20 cellular contexts compared by ENCODE assay signal in genomic region chr7:41689815-41690214, GRCh38. TPM values are rescaled to one million over a fixed set of nuclear protein-coding genes. Genes with fewer than 3 reads are reported as not detected.
DNase-seq lines count a peak whose midpoint lies in the region; ATAC-seq, FAIRE-seq and TF ChIP-seq lines count a peak whose summit lies in the region.
"Had no signal": no experiment of that assay in that cellular context is flagged by ENCODE, and none has a peak within 500 bp of the region (broad histone marks: within the 10 kb centered on the region; RNA-seq: fewer than 3 reads in every experiment).

No MANE protein-coding gene starts in this region.

- no peak overlapping the region; the same call in 1 of the 2 replicates for H2BK15ac ChIP-seq in H1 (ENCODE audit: low read length)

- no peak overlapping the region for H2BK5ac ChIP-seq in H1 (ENCODE audit: low read depth, low read length)

- H3K79me1 ChIP-seq in H1 (ENCODE audit: low read depth, low read length) = no peaks in the 10 kb centered on the region

- H2BK12ac ChIP-seq in H1 (ENCODE audit: low read depth, low read length) = 0 out of 2 replicates have a peak overlapping the region, but pooled peaks have one; percentile 4

- H3K27ac Mint-ChIP-seq in Calu3 (ENCODE audit: unreplicated experiment) (peak overlapping the region; percentile 63), osteocyte (ENCODE audit: unreplicated experiment) (peak overlapping the region; percentile 48)
- H3K27ac Mint-ChIP-seq: CD4-positive, alpha-beta memory T cell had no signal

- H2AK5ac ChIP-seq in H1 (ENCODE audit: low read depth, low read length) = no peak overlapping the region

- 91% methylated on average over 16 of the region's 16 CpGs; no CpG with 5 or more reads in 1 of the 2 experiments for WGBS in H1 (ENCODE audit: extremely low coverage in 1 of 2, insufficient coverage in 1 of 2, insufficient read length in 1 of 2, insufficient replicate concordance in 2 of 2, low coverage in 1 of 2, low lambda C conversion rate in 2 of 2, missing lambda C conversion rate in 1 of 2), 2 experiments

- H2AFZ ChIP-seq in H1 (ENCODE audit: low read length) = no peak overlapping the region

- H3K18ac ChIP-seq in H1 (ENCODE audit: extremely low read depth, low read length) = no peak overlapping the region

- TF ChIP-seq RAD21 in H1 (IDR thresholded peaks at IDR 0.05 in 1 of 2, conservative IDR thresholded peaks at IDR 0.05 in 1 of 2; ENCODE audit: low read depth in 2 of 2, low read length in 2 of 2) = no peak

- H2BK20ac ChIP-seq in H1 (ENCODE audit: low read length) = no peak overlapping the region; the same call in 1 of the 2 replicates

- H3K14ac ChIP-seq in H1 (ENCODE audit: insufficient read length) = no peak overlapping the region

- no peaks in the 10 kb centered on the region for H4K20me1 ChIP-seq in H1 (replicated peaks in 1 of 2; ENCODE audit: control insufficient read depth in 1 of 2, insufficient read depth in 2 of 2, low read length in 2 of 2)
- H4K20me1 ChIP-seq: BLaER1 had no signal

- no peaks in the 10 kb centered on the region for H3K9me3 Mint-ChIP-seq in Calu3 (ENCODE audit: low read depth, unreplicated experiment)
- no peaks in the 10 kb centered on the region for H3K9me3 Mint-ChIP-seq in osteocyte (ENCODE audit: unreplicated experiment)
- H3K9me3 Mint-ChIP-seq: IgD-negative memory B cell had no signal

- POLR2A ChIA-PET in H1 (lab: Charles Lee; ENCODE audit: partially characterized antibody) = no interaction called here

- BruUV-seq in Calu3 (replicated peaks; lab: Mats Ljungman, UMichigan) = no TSS peak

- TF ChIP-seq POLR2A in H1 (IDR thresholded peaks at IDR 0.05; ENCODE audit: control extremely low read depth in 1 of 2, low read depth in 2 of 2, low read length in 2 of 2) = no peak

- intact Hi-C loops in Calu3 (cut with micrococcal nuclease; ENCODE audit: unreplicated experiment) = loop anchor here (10.0 kb wide), 2 partner anchors 115 to 215 kb away; no protein-coding TSS in a partner anchor

- H3K4me3 ChIP-seq in RWPE2 (ENCODE audit: severe bottlenecking) = no peak overlapping the region
- no peak overlapping the region for H3K4me3 ChIP-seq in H1 (ENCODE audit: extremely low read depth in 1 of 4, insufficient read depth in 2 of 4, low read depth in 3 of 4, low read length in 4 of 4)
- H3K4me3 ChIP-seq: BLaER1, GM12878 had no signal

- H3K27me3 Mint-ChIP-seq in Calu3 (ENCODE audit: unreplicated experiment) (no peaks in the 10 kb centered on the region), osteocyte (ENCODE audit: unreplicated experiment) (no peaks in the 10 kb centered on the region)

- no peak overlapping the region for H3K4me3 Mint-ChIP-seq in Calu3 (ENCODE audit: low read depth, unreplicated experiment)
- no peak overlapping the region for H3K4me3 Mint-ChIP-seq in osteocyte (ENCODE audit: unreplicated experiment)
- H3K4me3 Mint-ChIP-seq: CD14-positive monocyte; CD4-positive, alpha-beta memory T cell; IgD-negative memory B cell had no signal

- H3K9me3 ChIP-seq in RWPE2 (ENCODE audit: severe bottlenecking) (no peaks in the 10 kb centered on the region), H1 (ENCODE audit: insufficient read depth in 2 of 2, low read depth in 1 of 2, low read length in 1 of 2) (no peaks in the 10 kb centered on the region)
- H3K9me3 ChIP-seq: BLaER1 had no signal

- no peak overlapping the region for H4K8ac ChIP-seq in H1 (ENCODE audit: extremely low read depth, insufficient read depth, low read length)

- no peak overlapping the region for H2BK120ac ChIP-seq in H1 (replicated peaks; ENCODE audit: low read depth, low read length)

- no peak overlapping the region for H3K9ac ChIP-seq in H1 (replicated peaks in 1 of 4; ENCODE audit: extremely low read depth in 1 of 4, low read depth in 3 of 4, low read length in 3 of 4)
- H3K9ac ChIP-seq: BLaER1 had no signal

- no peak overlapping the region for H3K4me2 ChIP-seq in H1 (ENCODE audit: insufficient read depth in 1 of 2, low read depth in 2 of 2, low read length in 2 of 2)
- H3K4me2 ChIP-seq: BLaER1 had no signal

- peaks cover 5% of the 10 kb centered on the region for H3K4me1 ChIP-seq in RWPE2 (ENCODE audit: insufficient read depth, poor library complexity, severe bottlenecking)
- H3K4me1 ChIP-seq in H1 (replicated peaks in 1 of 4; ENCODE audit: control insufficient read depth in 3 of 4, insufficient read depth in 4 of 4, low read length in 3 of 4) = peaks cover 0 to 8% (median under 1%) of the 10 kb centered on the region in 4 experiments; a peak in 4 of 7 replicates
- H3K4me1 ChIP-seq: BLaER1 had no signal

- no peak overlapping the region for H3K4ac ChIP-seq in H1 (replicated peaks; ENCODE audit: insufficient read length, low read depth, low read length)

- ATAC-seq in RWPE2 (ENCODE audit: low read depth) = no peak
- ATAC-seq in GM19324 (IDR thresholded peaks at IDR 0.05; ENCODE audit: low FRiP score, unreplicated experiment) = no peak
- no peak for ATAC-seq in HG03095 (IDR thresholded peaks at IDR 0.05; ENCODE audit: unreplicated experiment)
- ATAC-seq: GM12878 had no signal

- peak overlapping the region; percentile 51 for H3K27ac ChIP-seq in RWPE2 (ENCODE audit: poor library complexity, severe bottlenecking)
- H3K27ac ChIP-seq in H1 (ENCODE audit: low read depth, low read length) = no peak overlapping the region
- H3K27ac ChIP-seq: BLaER1, HL-60 had no signal

- CTCF ChIA-PET in Calu3 (lab: Charles Lee) = no interaction called here
- CTCF ChIA-PET in H1 (lab: Charles Lee; ENCODE audit: partially characterized antibody) = interaction anchor here (0.5 to 1.7 kb wide), 3 partner anchors 21 to 853 kb away, joined by 3 read pairs; no protein-coding TSS in a partner anchor

- H3K4me1 Mint-ChIP-seq in Calu3 (ENCODE audit: low read depth, unreplicated experiment) = peaks cover 39% of the 10 kb centered on the region
- peaks cover 78% of the 10 kb centered on the region for H3K4me1 Mint-ChIP-seq in osteocyte (ENCODE audit: unreplicated experiment)
- H3K4me1 Mint-ChIP-seq: CD4-positive, alpha-beta memory T cell had no signal

- TF ChIP-seq CTCF in Calu3 (IDR thresholded peaks at IDR 0.05; ENCODE audit: unreplicated experiment) (no peak), RWPE2 (IDR thresholded peaks at IDR 0.05; ENCODE audit: poor library complexity, severe bottlenecking) (no peak), H1 (IDR thresholded peaks at IDR 0.05; ENCODE audit: control extremely low read depth in 1 of 3, insufficient read depth in 1 of 3, low read depth in 1 of 3, low read length in 3 of 3) (no peak), osteocyte (IDR thresholded peaks at IDR 0.05) (no peak)

- FAIRE-seq in H1 (lab: Jason Lieb, UNC) = no peak
- FAIRE-seq: GM12878, H54 had no signal

- H3K27me3 ChIP-seq in RWPE2 (ENCODE audit: insufficient read depth, poor library complexity, severe bottlenecking) = no peaks in the 10 kb centered on the region
- no peaks in the 10 kb centered on the region for H3K27me3 ChIP-seq in H1 (replicated peaks in 1 of 4; ENCODE audit: control insufficient read depth in 3 of 4, extremely low read depth in 1 of 4, insufficient read depth in 3 of 4, low read length in 3 of 4)
- H3K27me3 ChIP-seq: BLaER1 had no signal

- H3K23ac ChIP-seq in H1 (ENCODE audit: insufficient read length) = no peak overlapping the region

- peaks cover 2% of the 10 kb centered on the region; the same call in 1 of the 2 replicates for H3K23me2 ChIP-seq in H1 (ENCODE audit: low read depth, low read length)

- H3K79me2 ChIP-seq in H1 (ENCODE audit: control insufficient read depth in 1 of 2, insufficient read depth in 2 of 2, low read length in 2 of 2) = no peaks in the 10 kb centered on the region; a peak in 1 of 4 replicates

- no peak overlapping the region for H4K91ac ChIP-seq in H1 (replicated peaks; ENCODE audit: insufficient read length, low read length)

- H4K5ac ChIP-seq in H1 (ENCODE audit: insufficient read length, low read depth, low read length) = no peak overlapping the region

- H3K36me3 ChIP-seq in RWPE2 (ENCODE audit: low read depth) (peaks cover 77% of the 10 kb centered on the region), H1 (ENCODE audit: control insufficient read depth in 2 of 4, insufficient read depth in 4 of 4, low read length in 3 of 4) (peaks cover 0 to 7% (median 0%) of the 10 kb centered on the region in 4 experiments; a peak in 1 of 8 replicates)
- H3K36me3 ChIP-seq: BLaER1 had no signal

- no peak for TF ChIP-seq EP300 in H1 (IDR thresholded peaks at IDR 0.05; ENCODE audit: borderline replicate concordance in 1 of 2, low read depth in 2 of 2, low read length in 2 of 2)

- DNase-seq in Calu3 (no peak), RWPE2 (ENCODE audit: low spot score) (no peak), H1 (ENCODE audit: low read depth in 1 of 2, low spot score in 2 of 2) (no peak), osteocyte (ENCODE audit: extremely low spot score, unreplicated experiment) (no peak), T-helper 2 cell (no peak), H4 (ENCODE audit: low spot score) (no peak)
- DNase-seq: 8988T; CD4-positive, alpha-beta memory T cell; DND-41; EL; HCEC 1CT had no signal

- H3K36me3 Mint-ChIP-seq in Calu3 (ENCODE audit: insufficient read depth, unreplicated experiment) (peaks cover 58% of the 10 kb centered on the region), osteocyte (ENCODE audit: unreplicated experiment) (peaks cover 73% of the 10 kb centered on the region)
- H3K36me3 Mint-ChIP-seq: CD14-positive monocyte; CD4-positive, alpha-beta memory T cell; IgD-negative memory B cell had no signal

- no peak overlapping the region for H3K56ac ChIP-seq in H1 (replicated peaks; ENCODE audit: insufficient read length, low read depth, low read length)

TF ChIP-seq in H1, 55 proteins besides CTCF, POLR2A, EP300 and RAD21 (continues in another document):
- TF ChIP-seq, protein P1, sequence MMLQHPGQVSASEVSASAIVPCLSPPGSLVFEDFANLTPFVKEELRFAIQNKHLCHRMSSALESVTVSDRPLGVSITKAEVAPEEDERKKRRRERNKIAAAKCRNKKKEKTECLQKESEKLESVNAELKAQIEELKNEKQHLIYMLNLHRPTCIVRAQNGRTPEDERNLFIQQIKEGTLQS (IDR thresholded peaks at IDR 0.05; ENCODE audit: insufficient read depth, low read depth, low read length) = no peak
- no peak for TF ChIP-seq ASH2L (IDR thresholded peaks at IDR 0.05; ENCODE audit: low read length)
- no peak for TF ChIP-seq TBP (IDR thresholded peaks at IDR 0.05; ENCODE audit: low read depth, low read length)
- no peak for TF ChIP-seq BCL11A (IDR thresholded peaks at IDR 0.05; ENCODE audit: low read depth in 2 of 2, low read length in 2 of 2)

RNA-seq across cellular contexts. Expression of gene INHBA, which starts 13.1 kb away (rescaled TPM):
- total RNA-seq in Calu3 (2022) (44.5 and 68.9 TPM in 2 replicates), osteocyte (198 and 199 TPM in 2 replicates)
- total RNA-seq in H1 (2021; fragmentation: NEBNext Ultra II Directional; extraction: Animal tissue kit (Norgen Biotek cat#: 25700)) = 2.7 and 2.8 TPM in 2 replicates
- polyA plus RNA-seq in H1 (2011; rRNA removed) = 1.1 TPM in 2 replicates
- 1.2 TPM for polyA plus RNA-seq in H1 (2011; cell fraction: cytosol; rRNA removed)
- polyA plus RNA-seq in H1 (2011; cell fraction: nucleus; rRNA removed) = 3.3 TPM
- 1.8 to 2.4 TPM (median 2.1 TPM) in 4 replicates for polyA plus RNA-seq in H1 (2012, experiment 1 of 2)
- polyA plus RNA-seq in H1 (2012, experiment 2 of 2) = 0.52 TPM
- 0.59 TPM for polyA plus RNA-seq in H1 (2013, experiment 1 of 2)
- polyA plus RNA-seq in H1 (2013, experiment 2 of 2) = 0.96 TPM
- polyA minus RNA-seq in H1 (2011; rRNA and poly(A)+ RNA removed) = 3.3 and 5.0 TPM in 2 replicates
- polyA minus RNA-seq in H1 (2011; cell fraction: cytosol; rRNA and poly(A)+ RNA removed) = 2.0 TPM
- polyA minus RNA-seq in H1 (2011; cell fraction: nucleus; rRNA and poly(A)+ RNA removed) = 6.6 TPM
- total RNA-seq in H4 (2014; rRNA removed; shearing (Covaris generic)) = 1.2 and 2.2 TPM in 2 replicates
- total RNA-seq: G401 had no signal
- polyA plus RNA-seq: CD4-positive, alpha-beta memory T cell; IgD-negative memory B cell had no signal

Comparison
In these comparisons a context has a peak if more than half of its experiments do, and no peak if none do; other contexts are left out.
1. RNA of gene INHBA, which starts 13.1 kb away (total RNA-seq): 198 to 199 TPM in osteocyte and 44.5 to 68.9 TPM in Calu3; 2.7 to 2.8 TPM in H1 and 1.2 to 2.2 TPM in H4; every median in the first group is over 10 times any median in the second.